Comparison of ENCODE assay signal across 1 cellular context in the genomic region with DNA sequence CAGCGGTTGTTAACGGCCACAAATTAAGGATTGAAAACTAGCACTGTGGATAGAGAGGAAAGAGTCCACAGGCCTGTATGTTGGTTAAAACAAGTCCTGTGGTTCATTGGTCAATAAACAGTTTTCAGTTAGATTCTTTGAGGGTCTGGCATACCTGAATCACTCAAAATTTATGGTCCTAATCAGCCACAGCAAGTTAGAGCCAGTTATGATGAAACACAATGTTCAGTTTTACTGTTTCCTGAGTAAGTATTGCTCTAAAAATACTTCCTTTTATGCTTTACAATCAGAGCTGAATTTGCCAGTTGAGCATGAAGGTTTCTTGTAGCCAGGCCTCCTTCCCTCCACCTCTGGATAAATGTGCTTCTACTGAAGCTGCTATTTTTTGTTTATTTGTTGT.
TF ChIP-seq lines count a peak whose summit lies in the region.

No MANE protein-coding gene starts in this region.

TF ChIP-seq in HepG2, 621 proteins besides CTCF, POLR2A, EP300 and RAD21 (continued from another document):
- TF ChIP-seq, protein P1, sequence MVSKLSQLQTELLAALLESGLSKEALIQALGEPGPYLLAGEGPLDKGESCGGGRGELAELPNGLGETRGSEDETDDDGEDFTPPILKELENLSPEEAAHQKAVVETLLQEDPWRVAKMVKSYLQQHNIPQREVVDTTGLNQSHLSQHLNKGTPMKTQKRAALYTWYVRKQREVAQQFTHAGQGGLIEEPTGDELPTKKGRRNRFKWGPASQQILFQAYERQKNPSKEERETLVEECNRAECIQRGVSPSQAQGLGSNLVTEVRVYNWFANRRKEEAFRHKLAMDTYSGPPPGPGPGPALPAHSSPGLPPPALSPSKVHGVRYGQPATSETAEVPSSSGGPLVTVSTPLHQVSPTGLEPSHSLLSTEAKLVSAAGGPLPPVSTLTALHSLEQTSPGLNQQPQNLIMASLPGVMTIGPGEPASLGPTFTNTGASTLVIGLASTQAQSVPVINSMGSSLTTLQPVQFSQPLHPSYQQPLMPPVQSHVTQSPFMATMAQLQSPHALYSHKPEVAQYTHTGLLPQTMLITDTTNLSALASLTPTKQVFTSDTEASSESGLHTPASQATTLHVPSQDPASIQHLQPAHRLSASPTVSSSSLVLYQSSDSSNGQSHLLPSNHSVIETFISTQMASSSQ (IDR thresholded peaks at IDR 0.05; ENCODE audit: low read depth): no peak
- TF ChIP-seq, protein P1 (CRISPR knock-in tag; IDR thresholded peaks at IDR 0.05; ENCODE audit: borderline replicate concordance): no peak
- TF ChIP-seq BORCS8-MEF2B (CRISPR knock-in tag; IDR thresholded peaks at IDR 0.05) (no peak), CBFB (CRISPR knock-in tag; IDR thresholded peaks at IDR 0.05) (no peak), STAG1 (CRISPR knock-in tag; IDR thresholded peaks at IDR 0.05) (no peak), THYN1 (CRISPR knock-in tag; IDR thresholded peaks at IDR 0.05; ENCODE audit: borderline replicate concordance, low read depth) (no peak), ATF1 (CRISPR knock-in tag; IDR thresholded peaks at IDR 0.05) (no peak), ZNF256 (CRISPR knock-in tag; conservative IDR thresholded peaks at IDR 0.05) (no peak), TBX3 (IDR thresholded peaks at IDR 0.05; ENCODE audit: borderline replicate concordance) (no peak), TSC22D2 (CRISPR knock-in tag; IDR thresholded peaks at IDR 0.05; ENCODE audit: borderline replicate concordance) (no peak), TCF12 (IDR thresholded peaks at IDR 0.05) (no peak), TCF12 (CRISPR knock-in tag; IDR thresholded peaks at IDR 0.05) (no peak), ZFP36L2 (CRISPR knock-in tag; IDR thresholded peaks at IDR 0.05) (no peak), HDAC1 (CRISPR knock-in tag; IDR thresholded peaks at IDR 0.05) (no peak)
- TF ChIP-seq, protein P2, sequence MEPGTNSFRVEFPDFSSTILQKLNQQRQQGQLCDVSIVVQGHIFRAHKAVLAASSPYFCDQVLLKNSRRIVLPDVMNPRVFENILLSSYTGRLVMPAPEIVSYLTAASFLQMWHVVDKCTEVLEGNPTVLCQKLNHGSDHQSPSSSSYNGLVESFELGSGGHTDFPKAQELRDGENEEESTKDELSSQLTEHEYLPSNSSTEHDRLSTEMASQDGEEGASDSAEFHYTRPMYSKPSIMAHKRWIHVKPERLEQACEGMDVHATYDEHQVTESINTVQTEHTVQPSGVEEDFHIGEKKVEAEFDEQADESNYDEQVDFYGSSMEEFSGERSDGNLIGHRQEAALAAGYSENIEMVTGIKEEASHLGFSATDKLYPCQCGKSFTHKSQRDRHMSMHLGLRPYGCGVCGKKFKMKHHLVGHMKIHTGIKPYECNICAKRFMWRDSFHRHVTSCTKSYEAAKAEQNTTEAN (CRISPR knock-in tag; conservative IDR thresholded peaks at IDR 0.05): no peak
- TF ChIP-seq, protein P3, sequence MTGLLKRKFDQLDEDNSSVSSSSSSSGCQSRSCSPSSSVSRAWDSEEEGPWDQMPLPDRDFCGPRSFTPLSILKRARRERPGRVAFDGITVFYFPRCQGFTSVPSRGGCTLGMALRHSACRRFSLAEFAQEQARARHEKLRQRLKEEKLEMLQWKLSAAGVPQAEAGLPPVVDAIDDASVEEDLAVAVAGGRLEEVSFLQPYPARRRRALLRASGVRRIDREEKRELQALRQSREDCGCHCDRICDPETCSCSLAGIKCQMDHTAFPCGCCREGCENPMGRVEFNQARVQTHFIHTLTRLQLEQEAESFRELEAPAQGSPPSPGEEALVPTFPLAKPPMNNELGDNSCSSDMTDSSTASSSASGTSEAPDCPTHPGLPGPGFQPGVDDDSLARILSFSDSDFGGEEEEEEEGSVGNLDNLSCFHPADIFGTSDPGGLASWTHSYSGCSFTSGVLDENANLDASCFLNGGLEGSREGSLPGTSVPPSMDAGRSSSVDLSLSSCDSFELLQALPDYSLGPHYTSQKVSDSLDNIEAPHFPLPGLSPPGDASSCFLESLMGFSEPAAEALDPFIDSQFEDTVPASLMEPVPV (CRISPR knock-in tag; IDR thresholded peaks at IDR 0.05): no peak
